In genomic region chr7:66845382-66846095, GRCh38 we compare ENCODE assay signal across 8 cellular contexts.
A peak's percentile ranks its signal among the peaks of the same experiment; 100 is the strongest.
DNase-seq lines count a peak whose midpoint lies in the region; ATAC-seq and TF ChIP-seq lines count a peak whose summit lies in the region.

No MANE protein-coding gene starts in this region.

- H3K36me3 ChIP-seq in IMR-90 (ENCODE audit: control insufficient read depth, insufficient read depth, low read length) = no peaks in the 10 kb centered on the region

- H2AFZ ChIP-seq in IMR-90 (replicated peaks; ENCODE audit: low read length, poor library complexity) = peak overlapping the region; percentile 21

- H2BK120ac ChIP-seq in IMR-90 (ENCODE audit: low read depth, low read length) = peak overlapping the region; percentile 28; the same call in 1 of the 2 replicates

- TSS peak; percentile 91 for BruUV-seq in IMR-90 (replicated peaks; lab: Mats Ljungman, UMichigan)

- peak overlapping the region; percentile 84 for H4K91ac ChIP-seq in IMR-90 (ENCODE audit: insufficient read depth, low read depth, low read length)

- DNase-seq in IMR-90 = no peak
- no peak for DNase-seq in activated naive CD4-positive, alpha-beta T cell treated with anti-CD3 and anti-CD28 coated beads, Interleukin-2, amount 50 U/mL, for 72 hours (ENCODE audit: low spot score in 2 of 2)
- peak in 1 of 3 donors; percentile 6 for DNase-seq in immature natural killer cell
- no peak for DNase-seq in stimulated activated naive B cell treated with anti-CD40 and anti-IgM and Interleukin-4, amounts not matched to agents 10 μg/mL and 1 μg/mL and 100 μg/mL, for 72 hours
- DNase-seq in activated CD4-positive, alpha-beta T cell treated with anti-CD3 and anti-CD28 coated beads, Interleukin-2, amount 50 U/mL, for 1 hour = no peak
- DNase-seq in DMS114 treated with DMSO at 0.1 percent for 48 hours (lab: John Stamatoyannopoulos, UW; ENCODE audit: unreplicated experiment) = no peak

- dilution Hi-C loops in IMR-90 (cut with HindIII; ENCODE audit: low sequenced_read_pairs, unreplicated experiment) = no loop called here

- peaks cover 7 to 13% (median 11%) of the 10 kb centered on the region in 3 donors for H3K27me3 Mint-ChIP-seq in immature natural killer cell (ENCODE audit: low read depth in 3 of 3)
- H3K27me3 Mint-ChIP-seq in stimulated activated naive B cell treated with anti-CD40 and anti-IgM and Interleukin-4, amounts not matched to agents 10 μg/mL and 1 μg/mL and 100 μg/mL, for 72 hours = no peaks in the 10 kb centered on the region

- peak overlapping the region; percentile 92 for H4K5ac ChIP-seq in IMR-90 (ENCODE audit: low read depth, low read length)

- no peaks in the 10 kb centered on the region for H4K20me1 ChIP-seq in IMR-90 (ENCODE audit: insufficient read depth, low read length)

- H3K4me2 ChIP-seq in IMR-90 (ENCODE audit: low read depth, low read length) = peak overlapping the region; percentile 84

- in situ Hi-C loops in IMR-90 (cut with MboI; ENCODE audit: low sequenced_read_pairs) = no loop called here

- no peak; the same call in 1 of the 2 replicates for TF ChIP-seq POLR2A in IMR-90 (IDR thresholded peaks at IDR 0.05; ENCODE audit: low read depth, low read length)

- H3K27me3 ChIP-seq in IMR-90 (ENCODE audit: control insufficient read depth, insufficient read depth, low read length) = no peaks in the 10 kb centered on the region

- peak overlapping the region; percentile 87 for H3K14ac ChIP-seq in IMR-90 (replicated peaks; ENCODE audit: low read depth, low read length)

- H3K18ac ChIP-seq in IMR-90 (ENCODE audit: low read depth, low read length) = peak overlapping the region; percentile 30; the same call in 1 of the 2 replicates

- H3K9me3 ChIP-seq in IMR-90 (ENCODE audit: control insufficient read depth, insufficient read depth, low read length) = no peaks in the 10 kb centered on the region

- H3K4me1 Mint-ChIP-seq in immature natural killer cell = peaks cover 22 to 28% of the 10 kb centered on the region in 2 donors
- H3K4me1 Mint-ChIP-seq in stimulated activated naive B cell treated with anti-CD40 and anti-IgM and Interleukin-4, amounts not matched to agents 10 μg/mL and 1 μg/mL and 100 μg/mL, for 72 hours = peaks cover 20 to 42% of the 10 kb centered on the region in 2 donors

- peaks cover 3% of the 10 kb centered on the region; the same call in 1 of the 2 replicates for H3K4me1 ChIP-seq in IMR-90 (ENCODE audit: control insufficient read depth, insufficient read depth, low read length)

- ATAC-seq in IMR-90 (ENCODE audit: low read depth) (no peak), GM21825 (IDR thresholded peaks at IDR 0.05; ENCODE audit: unreplicated experiment) (no peak), GM21367 (IDR thresholded peaks at IDR 0.05; ENCODE audit: unreplicated experiment) (no peak)
- no peak for ATAC-seq in activated naive CD4-positive, alpha-beta T cell treated with anti-CD3 and anti-CD28 coated beads, Interleukin-2, amount 50 U/mL, for 72 hours
- ATAC-seq in stimulated activated naive B cell treated with anti-CD40 and anti-IgM and Interleukin-4, amounts not matched to agents 10 μg/mL and 1 μg/mL and 100 μg/mL, for 72 hours (replicated peaks) = no peak

- peak overlapping the region; percentile 87 for H3K9ac ChIP-seq in IMR-90 (ENCODE audit: low read depth, low read length)

- H3K36me3 Mint-ChIP-seq in activated naive CD4-positive, alpha-beta T cell treated with anti-CD3 and anti-CD28 coated beads, Interleukin-2, amount 50 U/mL, for 72 hours = peaks cover 0 to 8% of the 10 kb centered on the region in 2 donors
- H3K36me3 Mint-ChIP-seq in immature natural killer cell = no peaks in the 10 kb centered on the region
- H3K36me3 Mint-ChIP-seq in stimulated activated naive B cell treated with anti-CD40 and anti-IgM and Interleukin-4, amounts not matched to agents 10 μg/mL and 1 μg/mL and 100 μg/mL, for 72 hours = peaks cover 2 to 4% of the 10 kb centered on the region in 2 donors

- POLR2A ChIA-PET in IMR-90 (lab: Charles Lee; ENCODE audit: unreplicated experiment) = interaction anchor here (1.0 kb wide), 1 partner anchor 150 kb away, joined by 4 read pairs; no protein-coding TSS in a partner anchor

- no peak overlapping the region for H2BK20ac ChIP-seq in IMR-90 (ENCODE audit: low read depth, low read length)

- intact Hi-C loops in IMR-90 (cut with micrococcal nuclease) = no loop called here

- H3K56ac ChIP-seq in IMR-90 (ENCODE audit: extremely low read depth, insufficient read depth, low read length) = peak overlapping the region; percentile 69

- H3K4me3 Mint-ChIP-seq in immature natural killer cell = peak overlapping the region; percentile 93 to 99 (median 98)
- peak overlapping the region; percentile 93 to 99 for H3K4me3 Mint-ChIP-seq in stimulated activated naive B cell treated with anti-CD40 and anti-IgM and Interleukin-4, amounts not matched to agents 10 μg/mL and 1 μg/mL and 100 μg/mL, for 72 hours

- WGBS in IMR-90 (ENCODE audit: extremely low coverage in 2 of 2, insufficient read length in 1 of 2), 2 experiments = 83% methylated on average over 2 of the region's 19 CpGs; no CpG with 5 or more reads in 1 of the 2 experiments

- peak overlapping the region; percentile 59 for H3K23ac ChIP-seq in IMR-90 (ENCODE audit: low read depth, low read length)

- CTCF ChIA-PET in IMR-90 (lab: Yijun Ruan, JAX) = no interaction called here

- TF ChIP-seq CTCF in IMR-90 (conservative IDR thresholded peaks at IDR 0.05; ENCODE audit: low read depth, low read length) = no peak

- H3K27ac Mint-ChIP-seq in activated naive CD4-positive, alpha-beta T cell treated with anti-CD3 and anti-CD28 coated beads, Interleukin-2, amount 50 U/mL, for 72 hours = peak overlapping the region; percentile 97 to 99
- H3K27ac Mint-ChIP-seq in immature natural killer cell = peak overlapping the region; percentile 98 to 100 (median 100)
- H3K27ac Mint-ChIP-seq in stimulated activated naive B cell treated with anti-CD40 and anti-IgM and Interleukin-4, amounts not matched to agents 10 μg/mL and 1 μg/mL and 100 μg/mL, for 72 hours = peak overlapping the region; percentile 97

- H3K4me3 ChIP-seq in IMR-90 (ENCODE audit: insufficient read depth, low read depth, low read length) = peak overlapping the region; percentile 72

- no peaks in the 10 kb centered on the region for H3K9me3 Mint-ChIP-seq in activated naive CD4-positive, alpha-beta T cell treated with anti-CD3 and anti-CD28 coated beads, Interleukin-2, amount 50 U/mL, for 72 hours
- peaks cover 0 to 4% (median 0%) of the 10 kb centered on the region in 6 donors for H3K9me3 Mint-ChIP-seq in immature natural killer cell
- no peaks in the 10 kb centered on the region for H3K9me3 Mint-ChIP-seq in stimulated activated naive B cell treated with anti-CD40 and anti-IgM and Interleukin-4, amounts not matched to agents 10 μg/mL and 1 μg/mL and 100 μg/mL, for 72 hours

- H3K4ac ChIP-seq in IMR-90 (ENCODE audit: low read depth, low read length) = peak overlapping the region; percentile 95

- TF ChIP-seq RAD21 in IMR-90 (IDR thresholded peaks at IDR 0.05; ENCODE audit: low read length) = no peak

- H2BK5ac ChIP-seq in IMR-90 (ENCODE audit: low read depth, low read length, poor library complexity, severe bottlenecking) = peak overlapping the region; percentile 85

- H3K79me1 ChIP-seq in IMR-90 (ENCODE audit: low read depth in 1 of 2, low read length in 2 of 2) = peaks cover 8 to 23% of the 10 kb centered on the region in 2 experiments

- H2AK9ac ChIP-seq in IMR-90 (replicated peaks; ENCODE audit: low read depth, low read length, poor library complexity) = peak overlapping the region; percentile 93

- H3K27ac ChIP-seq in IMR-90 (ENCODE audit: insufficient read depth, low read length) = peak overlapping the region; percentile 81

- H4K8ac ChIP-seq in IMR-90 (ENCODE audit: low read depth in 2 of 2, low read length in 2 of 2) = peak overlapping the region; percentile 97 to 98

- peak overlapping the region; percentile 87 for H2AK5ac ChIP-seq in IMR-90 (ENCODE audit: low read depth, low read length)

- no peaks in the 10 kb centered on the region for H3K9me1 ChIP-seq in IMR-90 (ENCODE audit: insufficient read depth, low read length)

- H2BK15ac ChIP-seq in IMR-90 (ENCODE audit: low read depth, low read length) = no peak overlapping the region

TF ChIP-seq in IMR-90, 13 proteins besides CTCF, POLR2A, EP300 and RAD21:
- TF ChIP-seq MAZ (IDR thresholded peaks at IDR 0.05; ENCODE audit: borderline replicate concordance, low read depth, low read length) = no peak
- TF ChIP-seq SMC3 (IDR thresholded peaks at IDR 0.05; ENCODE audit: low read depth, low read length) = no peak
- TF ChIP-seq CHD1 (IDR thresholded peaks at IDR 0.05; ENCODE audit: low read depth, low read length) = no peak
- no peak for TF ChIP-seq BHLHE40 (IDR thresholded peaks at IDR 0.05; ENCODE audit: low read depth, low read length)
- TF ChIP-seq CEBPB (IDR thresholded peaks at IDR 0.05; ENCODE audit: low read depth, low read length) = no peak
- no peak for TF ChIP-seq MXI1 (IDR thresholded peaks at IDR 0.05; ENCODE audit: borderline replicate concordance, low read depth, low read length)
- no peak for TF ChIP-seq RFX5 (IDR thresholded peaks at IDR 0.05; ENCODE audit: low read depth, low read length)
- no peak for TF ChIP-seq MAFK (IDR thresholded peaks at IDR 0.05; ENCODE audit: low read depth, low read length)
- no peak for TF ChIP-seq NFE2L2 (IDR thresholded peaks at IDR 0.05; ENCODE audit: low read depth, low read length)
- no peak for TF ChIP-seq USF2 (IDR thresholded peaks at IDR 0.05; ENCODE audit: low read depth, low read length)
- TF ChIP-seq ELK1 (IDR thresholded peaks at IDR 0.05; ENCODE audit: borderline replicate concordance, low read depth, low read length) = no peak
- no peak for TF ChIP-seq RCOR1 (IDR thresholded peaks at IDR 0.05; ENCODE audit: insufficient replicate concordance, low read length)
- TF ChIP-seq FOS (IDR thresholded peaks at IDR 0.05; ENCODE audit: low read depth, low read length) = no peak
